In the genomic region with DNA sequence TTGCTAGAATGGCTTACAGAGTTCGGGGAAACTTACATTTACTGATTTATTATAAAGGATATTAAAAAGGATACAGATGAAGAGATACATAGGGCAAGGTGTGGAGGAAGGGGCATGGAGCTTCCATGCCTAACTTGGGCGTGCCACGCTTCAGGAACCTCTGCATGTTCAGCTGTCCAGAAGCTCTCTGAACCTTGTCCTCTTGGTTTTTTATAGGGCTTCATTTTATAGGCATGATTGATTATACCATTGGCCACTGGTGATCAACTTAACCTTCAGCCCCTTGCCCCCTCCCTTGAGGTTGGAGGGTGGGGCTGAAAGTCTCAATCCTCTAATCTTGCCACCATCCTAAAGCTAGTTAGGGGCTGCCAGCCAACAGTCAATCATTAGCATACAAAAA, we compare ENCODE assay signal across 1 cellular context.
TF ChIP-seq lines count a peak whose summit lies in the region.

No MANE protein-coding gene starts in this region.

TF ChIP-seq in GM23338, 12 proteins besides CTCF, POLR2A, EP300 and RAD21 (continued from another document):
- TF ChIP-seq ZNF462 (CRISPR knock-in tag; IDR thresholded peaks at IDR 0.05) (no peak), ZNF331 (CRISPR knock-in tag; IDR thresholded peaks at IDR 0.05; ENCODE audit: low read depth) (no peak), ETS1 (IDR thresholded peaks at IDR 0.05) (no peak), POLR2AphosphoS5 (IDR thresholded peaks at IDR 0.05; ENCODE audit: low read depth) (no peak), ZNF114 (CRISPR knock-in tag; IDR thresholded peaks at IDR 0.05) (no peak), JUNB (IDR thresholded peaks at IDR 0.05; ENCODE audit: unreplicated experiment) (no peak), STAT1 (IDR thresholded peaks at IDR 0.05; ENCODE audit: unreplicated experiment) (no peak), REST (IDR thresholded peaks at IDR 0.05; ENCODE audit: unreplicated experiment) (no peak)
TF ChIP-seq in GM23338: peak in this region for 0.
